Comparison of ENCODE assay signal across 6 cellular contexts in the genomic region with DNA sequence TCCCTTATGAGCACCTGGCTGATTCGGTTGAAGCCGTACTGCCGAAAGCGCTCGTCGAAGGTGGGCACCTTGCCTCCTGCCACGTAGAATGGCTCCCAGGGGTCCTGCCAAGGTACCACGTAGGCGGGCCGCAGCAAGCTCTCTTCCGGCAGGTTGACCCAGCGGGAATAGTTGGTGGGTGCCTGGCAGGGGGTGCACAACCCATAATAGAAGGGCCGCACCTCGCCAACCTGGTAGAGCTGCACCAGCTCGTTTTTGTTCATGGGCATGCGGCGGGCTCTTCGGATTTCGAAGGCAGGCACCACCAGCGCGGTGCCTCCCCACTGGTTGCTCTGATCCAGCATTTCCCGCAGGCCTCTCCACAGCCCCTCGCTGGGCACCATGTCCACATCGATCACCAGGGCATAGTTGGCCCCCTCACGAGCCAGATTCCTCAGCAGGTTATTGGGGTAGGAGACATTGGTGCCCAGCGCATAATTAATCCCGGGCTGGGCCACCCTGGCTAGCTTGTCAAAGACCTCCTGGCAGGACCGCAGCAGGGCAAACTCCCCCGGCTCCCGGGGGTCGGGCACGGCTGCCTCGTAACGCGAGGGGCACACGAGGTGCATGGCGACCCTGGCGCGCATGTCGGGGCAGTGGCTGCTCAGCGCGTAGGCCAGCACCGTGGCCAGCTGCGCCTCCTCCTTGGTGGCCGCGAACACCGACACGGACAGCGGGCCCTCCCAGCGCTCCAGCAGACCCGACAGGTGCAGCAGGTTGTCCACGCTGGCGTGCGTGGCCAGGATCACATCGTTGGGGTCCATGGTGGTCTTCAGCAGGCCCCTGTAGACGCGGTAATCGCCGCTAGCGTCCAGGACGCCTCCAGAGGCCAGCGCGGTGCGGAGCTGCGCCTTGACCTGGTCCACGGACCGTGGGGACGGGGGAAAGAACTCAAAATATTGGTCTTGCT. TPM values are rescaled to one million over a fixed set of nuclear protein-coding genes. Genes with fewer than 3 reads are reported as not detected.
A peak's percentile ranks its signal among the peaks of the same experiment; 100 is the strongest.
DNase-seq lines count a peak whose midpoint lies in the region; ATAC-seq and TF ChIP-seq lines count a peak whose summit lies in the region.

No MANE protein-coding gene starts in this region.

- no peaks in the 10 kb centered on the region for H3K9me3 Mint-ChIP-seq in activated CD8-positive, alpha-beta T cell treated with anti-CD3 and anti-CD28 coated beads, Interleukin-2, amount 10 ng/mL, durations not matched to agents 7 days and 5 days (ENCODE audit: insufficient read depth)

- no peak for DNase-seq in activated CD8-positive, alpha-beta T cell treated with anti-CD3 and anti-CD28 coated beads, Interleukin-2, amount 10 ng/mL, durations not matched to agents 7 days and 5 days
- no peak for DNase-seq in lower lobe of right lung
- DNase-seq in HT-29 (ENCODE audit: low spot score), result no peak
- no peak for DNase-seq in GM19240 (ENCODE audit: insufficient read length, low spot score)
- DNase-seq in mucosa of gallbladder (ENCODE audit: low spot score), result no peak

- H3K9me3 ChIP-seq in lower lobe of right lung, result no peaks in the 10 kb centered on the region

- intact Hi-C loops in lower lobe of right lung (cut with DNase I), result no loop called here

- H3K4me3 ChIP-seq in GM08714 (ENCODE audit: low read length) (peak overlapping the region; percentile 95), lower lobe of right lung (peak overlapping the region; percentile 85)

- ATAC-seq in activated CD8-positive, alpha-beta T cell treated with anti-CD3 and anti-CD28 coated beads, Interleukin-2, amount 10 ng/mL, durations not matched to agents 7 days and 5 days, result no peak
- ATAC-seq in lower lobe of right lung, result peak; percentile 2 to 11

- H3K27me3 ChIP-seq in lower lobe of right lung (ENCODE audit: low read depth), result no peaks in the 10 kb centered on the region

- TF ChIP-seq CTCF in lower lobe of right lung (IDR thresholded peaks at IDR 0.05), result no peak

- POLR2A ChIA-PET in activated CD8-positive, alpha-beta T cell treated with anti-CD3 and anti-CD28 coated beads, Interleukin-2, amount 10 ng/mL, durations not matched to agents 7 days and 5 days (lab: Charles Lee), result interaction anchor here (1.3 to 2.9 kb wide), 4 partner anchors 25 to 35 kb away, joined by 3 to 13 read pairs (median 6); a partner anchor contains a TSS

- peak overlapping the region; percentile 48 for H3K27ac Mint-ChIP-seq in activated CD8-positive, alpha-beta T cell treated with anti-CD3 and anti-CD28 coated beads, Interleukin-2, amount 10 ng/mL, durations not matched to agents 7 days and 5 days

- H3K27me3 Mint-ChIP-seq in activated CD8-positive, alpha-beta T cell treated with anti-CD3 and anti-CD28 coated beads, Interleukin-2, amount 10 ng/mL, durations not matched to agents 7 days and 5 days (ENCODE audit: low read depth), result peaks cover 2% of the 10 kb centered on the region

- CTCF ChIA-PET in activated CD8-positive, alpha-beta T cell treated with anti-CD3 and anti-CD28 coated beads, Interleukin-2, amount 10 ng/mL, durations not matched to agents 7 days and 5 days (lab: Charles Lee), result interaction anchor here (0.8 to 8.2 kb wide), 11 partner anchors 11 to 92 kb away, joined by 3 to 79 read pairs (median 11); a partner anchor contains a TSS

- peak overlapping the region; percentile 72 for H3K4me3 Mint-ChIP-seq in activated CD8-positive, alpha-beta T cell treated with anti-CD3 and anti-CD28 coated beads, Interleukin-2, amount 10 ng/mL, durations not matched to agents 7 days and 5 days

- H3K27ac ChIP-seq in lower lobe of right lung, result peak overlapping the region; percentile 89

- peaks cover 10% of the 10 kb centered on the region for H3K36me3 ChIP-seq in lower lobe of right lung

- peaks cover 6% of the 10 kb centered on the region for H3K36me3 Mint-ChIP-seq in activated CD8-positive, alpha-beta T cell treated with anti-CD3 and anti-CD28 coated beads, Interleukin-2, amount 10 ng/mL, durations not matched to agents 7 days and 5 days (ENCODE audit: low read depth)

- H3K4me1 ChIP-seq in lower lobe of right lung, result peaks cover 39% of the 10 kb centered on the region

- H3K4me1 Mint-ChIP-seq in activated CD8-positive, alpha-beta T cell treated with anti-CD3 and anti-CD28 coated beads, Interleukin-2, amount 10 ng/mL, durations not matched to agents 7 days and 5 days (ENCODE audit: low read depth), result peaks cover 53% of the 10 kb centered on the region

RNA-seq across cellular contexts. Expression of a gene that starts 0.7 kb away (rescaled TPM):
- total RNA-seq in activated CD8-positive, alpha-beta T cell treated with anti-CD3 and anti-CD28 coated beads, Interleukin-2, amount 10 ng/mL, durations not matched to agents 7 days and 5 days, result 1 to 10 TPM; 7.6 TPM
- total RNA-seq in lower lobe of right lung (22.6 TPM), mucosa of gallbladder (43.8 TPM)
- 26.8 and 30.5 TPM in 2 replicates for total RNA-seq in HT-29 (2014; rRNA removed; shearing (Covaris generic))

RNA-seq across cellular contexts. Expression of a gene that starts 1.8 kb away (rescaled TPM):
- 10 to 100 TPM; 53.2 to 57.1 TPM for total RNA-seq in activated CD8-positive, alpha-beta T cell treated with anti-CD3 and anti-CD28 coated beads, Interleukin-2, amount 10 ng/mL, durations not matched to agents 7 days and 5 days
- total RNA-seq in lower lobe of right lung (37.8 TPM), mucosa of gallbladder (32.2 TPM)
- 74.9 and 92.2 TPM in 2 replicates for total RNA-seq in HT-29 (2014; rRNA removed; shearing (Covaris generic))

RNA-seq across cellular contexts. Expression of a gene that starts 10.5 kb away (rescaled TPM):
- total RNA-seq in activated CD8-positive, alpha-beta T cell treated with anti-CD3 and anti-CD28 coated beads, Interleukin-2, amount 10 ng/mL, durations not matched to agents 7 days and 5 days, result 1 to 10 TPM; 1.3 TPM
- total RNA-seq in lower lobe of right lung, result 8.2 TPM
- total RNA-seq in HT-29 (2014; rRNA removed; shearing (Covaris generic)), result 18.8 and 21.0 TPM in 2 replicates
- 16.0 TPM for total RNA-seq in mucosa of gallbladder

RNA-seq across cellular contexts. Expression of a gene that starts 24.8 kb away (rescaled TPM):
- total RNA-seq in activated CD8-positive, alpha-beta T cell treated with anti-CD3 and anti-CD28 coated beads, Interleukin-2, amount 10 ng/mL, durations not matched to agents 7 days and 5 days, result 10 to 100 TPM; 10.0 to 11.1 TPM
- 10.6 TPM for total RNA-seq in lower lobe of right lung
- total RNA-seq in HT-29 (2014; rRNA removed; shearing (Covaris generic)), result 40.3 and 44.9 TPM in 2 replicates
- 19.0 TPM for total RNA-seq in mucosa of gallbladder

RNA-seq across cellular contexts. Expression of a gene that starts 29.9 kb away (rescaled TPM):
- 10 to 100 TPM; 79.5 to 80.8 TPM for total RNA-seq in activated CD8-positive, alpha-beta T cell treated with anti-CD3 and anti-CD28 coated beads, Interleukin-2, amount 10 ng/mL, durations not matched to agents 7 days and 5 days
- 28.7 TPM for total RNA-seq in lower lobe of right lung
- not detected in 2 replicates for total RNA-seq in HT-29 (2014; rRNA removed; shearing (Covaris generic))
- total RNA-seq in mucosa of gallbladder, result 34.7 TPM
